ENCODE assay signal across 27 cellular contexts in the genomic region with DNA sequence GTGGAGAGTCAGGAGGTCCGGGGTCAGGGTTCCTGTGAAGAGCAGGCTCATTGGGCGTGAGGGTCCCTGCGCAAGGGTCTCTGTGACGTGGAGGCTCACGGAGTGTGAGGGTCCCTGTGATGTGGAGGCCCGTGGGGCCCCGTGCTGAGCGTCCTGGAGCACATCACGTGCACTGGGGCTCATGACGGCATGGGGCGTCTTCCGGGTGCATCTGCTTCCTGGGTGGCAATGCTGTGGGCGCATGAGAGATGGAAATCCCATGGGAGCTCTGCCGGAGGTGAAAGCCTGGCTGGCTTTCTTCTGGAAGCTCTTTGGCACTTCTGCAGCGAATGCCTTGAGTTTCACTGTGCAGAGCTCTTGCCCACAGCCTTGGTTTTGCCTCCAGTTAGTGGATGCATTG.
"Had no signal": no experiment of that assay in that cellular context is flagged by ENCODE, and none has a peak within 500 bp of the region (broad histone marks: within the 10 kb centered on the region; RNA-seq: fewer than 3 reads in every experiment).

No MANE protein-coding gene starts in this region.

- H3K27me3 ChIP-seq: ascending aorta, body of pancreas had no signal

- H3K9me3 Mint-ChIP-seq: activated naive CD4-positive, alpha-beta T cell treated with anti-CD3 and anti-CD28 coated beads, Interleukin-2, amount 50 U/mL, for 72 hours; activated naive CD8-positive, alpha-beta T cell treated with anti-CD3 and anti-CD28 coated beads, Interleukin-2, amount 50 U/mL, for 24 hours; activated T-helper 1 cell treated with anti-CD3 and anti-CD28 coated beads, Interleukin-12 subunit alpha, Interleukin-12 subunit beta, Interleukin-2, Interleukin-4 antibody, amounts not matched to agents 30 ng/mL and 10 ng/mL and 1 ng/mL, durations not matched to agents 14 hours and 24 hours and 36 hours; central memory CD8-positive, alpha-beta T cell had no signal

- H3K9me3 ChIP-seq: ascending aorta, body of pancreas had no signal

- H3K4me3 ChIP-seq: ascending aorta, body of pancreas, K562 had no signal

- ATAC-seq: activated naive CD4-positive, alpha-beta T cell treated with anti-CD3 and anti-CD28 coated beads, Interleukin-2, amount 50 U/mL, for 72 hours; activated naive CD8-positive, alpha-beta T cell treated with anti-CD3 and anti-CD28 coated beads, Interleukin-2, amount 50 U/mL, for 24 hours; body of pancreas; K562; Panc1; T-helper 17 cell had no signal

- H3K27ac Mint-ChIP-seq: activated naive CD4-positive, alpha-beta T cell treated with anti-CD3 and anti-CD28 coated beads, Interleukin-2, amount 50 U/mL, for 72 hours; activated naive CD8-positive, alpha-beta T cell treated with anti-CD3 and anti-CD28 coated beads, Interleukin-2, amount 50 U/mL, for 24 hours; activated T-helper 1 cell treated with anti-CD3 and anti-CD28 coated beads, Interleukin-12 subunit alpha, Interleukin-12 subunit beta, Interleukin-2, Interleukin-4 antibody, amounts not matched to agents 30 ng/mL and 10 ng/mL and 1 ng/mL, durations not matched to agents 14 hours and 24 hours and 36 hours; T-helper 17 cell had no signal

- H3K4me3 Mint-ChIP-seq: activated naive CD8-positive, alpha-beta T cell treated with anti-CD3 and anti-CD28 coated beads, Interleukin-2, amount 50 U/mL, for 24 hours; activated T-helper 1 cell treated with anti-CD3 and anti-CD28 coated beads, Interleukin-12 subunit alpha, Interleukin-12 subunit beta, Interleukin-2, Interleukin-4 antibody, amounts not matched to agents 30 ng/mL and 10 ng/mL and 1 ng/mL, durations not matched to agents 14 hours and 24 hours and 36 hours; central memory CD8-positive, alpha-beta T cell; T-helper 17 cell had no signal

- H3K4me1 ChIP-seq: ascending aorta, body of pancreas had no signal

- H3K27me3 Mint-ChIP-seq: activated naive CD8-positive, alpha-beta T cell treated with anti-CD3 and anti-CD28 coated beads, Interleukin-2, amount 50 U/mL, for 24 hours; central memory CD8-positive, alpha-beta T cell; T-helper 17 cell had no signal

- H3K27ac ChIP-seq: ascending aorta, body of pancreas had no signal

- DNase-seq: activated CD4-positive, CD25-positive, alpha-beta regulatory T cell; activated CD8-positive, alpha-beta memory T cell treated with anti-CD3 and anti-CD28 coated beads, Interleukin-2, amount 50 U/mL, for 4 hours; activated effector memory CD4-positive, alpha-beta T cell treated with Interleukin-2 at 50 U/mL for 16 hours; activated naive CD4-positive, alpha-beta T cell treated with Interleukin-2 at 50 U/mL for 16 hours; activated naive CD8-positive, alpha-beta T cell treated with anti-CD3 and anti-CD28 coated beads, Interleukin-2, amount 50 U/mL, for 24 hours; amniotic stem cell; body of pancreas; Karpas-422; MM.1S; NCI-H1105; NCI-H1436; NCI-H187; NCI-H2081; NCI-H510A treated with DMSO at 0.1 percent for 48 hours; NCI-H69; NK-92 treated with Interleukin-12 subunit alpha and Interleukin-12 subunit beta, amount 100 ng/mL, for 24 hours; OCI-M1; RPMI8226; SHP77 treated with DMSO at 0.1 percent for 48 hours; T-helper 17 cell; T-helper 9 cell had no signal
